In the genomic region with DNA sequence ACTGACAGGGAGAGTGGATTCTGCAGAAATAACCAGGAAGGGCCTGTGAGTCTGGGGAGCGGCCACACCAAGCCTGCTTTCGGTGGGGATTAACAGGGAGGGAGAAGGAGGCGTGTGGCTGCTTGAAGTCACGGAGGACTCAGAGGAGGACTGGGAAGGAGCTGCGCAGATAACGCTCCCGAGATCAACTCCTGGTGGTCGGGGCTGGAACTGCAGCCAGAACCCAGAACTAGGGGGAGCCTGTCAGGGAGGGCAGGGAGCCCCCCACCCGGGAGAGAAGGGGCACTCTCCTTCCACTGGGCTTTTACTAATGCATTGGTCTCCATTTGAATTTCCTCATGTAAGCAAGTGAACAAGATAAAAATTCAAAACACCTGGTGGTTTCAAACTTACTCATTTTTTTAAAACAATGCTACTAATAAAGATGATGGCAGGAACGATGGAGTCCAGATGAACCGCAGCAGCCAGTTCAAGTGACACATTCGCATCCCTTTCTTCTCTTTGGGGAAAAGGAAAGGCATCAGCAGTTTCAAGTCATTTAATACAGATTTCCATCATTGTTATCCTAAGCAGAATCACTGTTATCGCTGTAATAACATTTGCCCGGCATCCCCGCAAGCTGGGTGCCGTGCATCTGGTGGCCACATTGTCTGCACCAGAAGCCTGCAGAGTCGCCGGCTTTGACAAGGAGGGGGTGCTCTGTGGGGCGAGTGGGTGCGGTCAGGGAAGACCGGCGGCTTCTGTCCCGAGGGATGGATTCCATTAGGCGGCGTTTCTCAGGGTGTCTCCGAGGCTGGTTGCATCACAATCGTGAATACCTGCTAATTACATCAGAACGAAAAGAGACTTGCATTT, we compare ENCODE assay signal across 8 cellular contexts.
A peak's percentile ranks its signal among the peaks of the same experiment; 100 is the strongest.
DNase-seq lines count a peak whose midpoint lies in the region; ATAC-seq, FAIRE-seq and TF ChIP-seq lines count a peak whose summit lies in the region.

No MANE protein-coding gene starts in this region.

- H3K9me3 ChIP-seq in H9 (ENCODE audit: control insufficient read depth, low read depth, low read length): no peaks in the 10 kb centered on the region

- H3K56ac ChIP-seq in H9 (ENCODE audit: insufficient read length, low read depth, low read length): no peak overlapping the region

- H3K14ac ChIP-seq in H9 (ENCODE audit: insufficient read depth, low read length): no peak overlapping the region

- H3K4me3 Mint-ChIP-seq in H9: no peak overlapping the region

- no peak overlapping the region for H3K18ac ChIP-seq in H9 (ENCODE audit: insufficient read length, low read depth, low read length)

- no peak overlapping the region for H4K5ac ChIP-seq in H9 (ENCODE audit: insufficient read length, low read depth, low read length)

- no peak overlapping the region for H3K4me3 ChIP-seq in bronchial epithelial cell (ENCODE audit: low read depth, low read length)

- FAIRE-seq in bronchial epithelial cell (lab: Jason Lieb, UNC): no peak

- no peak overlapping the region for H3K27ac Mint-ChIP-seq in H9

- H4K91ac ChIP-seq in H9 (ENCODE audit: insufficient read length, low read depth, low read length): no peak overlapping the region

- no peak overlapping the region for H3K4ac ChIP-seq in H9 (ENCODE audit: low read depth, low read length)

- peaks cover 10% of the 10 kb centered on the region for H3K27me3 Mint-ChIP-seq in H9 (ENCODE audit: low read depth)

- H2AK5ac ChIP-seq in H9 (ENCODE audit: insufficient read length, low read length): no peak overlapping the region

- no peak overlapping the region for H3K27ac ChIP-seq in H9 (ENCODE audit: insufficient read length, low read depth, low read length)

- no peak overlapping the region for H2BK120ac ChIP-seq in H9 (ENCODE audit: low read depth, low read length, poor library complexity, severe bottlenecking)

- TF ChIP-seq CTCF in H9 (conservative IDR thresholded peaks at IDR 0.05): peak; percentile 91
- TF ChIP-seq CTCF in bronchial epithelial cell (IDR thresholded peaks at IDR 0.05; ENCODE audit: insufficient read depth, low read length, severe bottlenecking): peak; percentile 91

- H3K9ac ChIP-seq in H9 (ENCODE audit: extremely low read depth, insufficient read length, low read length): no peak overlapping the region

- no peak overlapping the region for H2BK5ac ChIP-seq in H9 (ENCODE audit: insufficient read length, low read length)

- DNase-seq in ACHN: peak; percentile 71
- peak; percentile 82 for DNase-seq in H9
- peak; percentile 23 for DNase-seq in T-helper 9 cell
- peak; percentile 46 for DNase-seq in bronchial epithelial cell (ENCODE audit: low read depth)
- DNase-seq in left lobe of liver (ENCODE audit: low spot score): no peak
- DNase-seq in stimulated activated CD4-positive, alpha-beta T cell treated with anti-CD3 and anti-CD28 coated beads, TNF-alpha, amount 100 ng/mL, for 4 hours (ENCODE audit: low read depth in 3 of 3): peak in 2 of 3 experiments; percentile 20 to 29
- DNase-seq in COR-L47 (lab: John Stamatoyannopoulos, UW): no peak
- DNase-seq in NCI-H524 treated with DMSO at 0.1 percent for 48 hours (lab: John Stamatoyannopoulos, UW): no peak

- H3K4me1 Mint-ChIP-seq in H9: peaks cover 43 to 57% of the 10 kb centered on the region in 2 experiments

- in situ Hi-C loops in ACHN (cut with HindIII; ENCODE audit: low pct_ligation_motif_present, low pct_unique_long_range_greater_than_20kb, low sequenced_read_pairs): no loop called here

- H2AFZ ChIP-seq in H9 (ENCODE audit: low read length): no peak overlapping the region

- H4K8ac ChIP-seq in H9 (replicated peaks; ENCODE audit: insufficient read length, low read depth, low read length): no peak overlapping the region

- peak; percentile 61 for ATAC-seq in left lobe of liver

- H3K27me3 ChIP-seq in H9 (ENCODE audit: insufficient read depth, low read length): no peaks in the 10 kb centered on the region; the same call in 1 of the 2 replicates
- peaks cover 12% of the 10 kb centered on the region for H3K27me3 ChIP-seq in bronchial epithelial cell (ENCODE audit: control insufficient read depth, insufficient read depth, low read length)

- no peaks in the 10 kb centered on the region for H3K79me1 ChIP-seq in H9 (ENCODE audit: insufficient read depth, low read depth, low read length, poor library complexity, severe bottlenecking)

- no peak overlapping the region for H2BK15ac ChIP-seq in H9 (ENCODE audit: low read depth, low read length)

- H3K9me3 Mint-ChIP-seq in H9: peaks cover 0 to 2% of the 10 kb centered on the region in 2 experiments; a peak in 1 of 5 replicates

- no peaks in the 10 kb centered on the region for H4K20me1 ChIP-seq in H9 (ENCODE audit: control insufficient read depth, insufficient read depth, insufficient read length)

- H2BK12ac ChIP-seq in H9 (ENCODE audit: insufficient read length, low read depth, low read length): no peak overlapping the region

- H2BK20ac ChIP-seq in H9 (ENCODE audit: low read depth, low read length, poor library complexity, severe bottlenecking): no peak overlapping the region

- H3K23me2 ChIP-seq in H9 (ENCODE audit: insufficient read length, low read depth, low read length, poor library complexity, severe bottlenecking): no peaks in the 10 kb centered on the region

- no peaks in the 10 kb centered on the region for H3K79me2 ChIP-seq in H9 (ENCODE audit: insufficient read depth, low read length)

- H3K4me2 ChIP-seq in H9 (ENCODE audit: insufficient read depth, insufficient read length, low read length): no peak overlapping the region

- H3K23ac ChIP-seq in H9 (ENCODE audit: insufficient read length, low read depth, low read length): no peak overlapping the region

- H3K4me1 ChIP-seq in H9 (ENCODE audit: insufficient read depth, low read length): peaks cover 7% of the 10 kb centered on the region; the same call in 1 of the 2 replicates

- WGBS in H9 (ENCODE audit: extremely low coverage, insufficient read length, low lambda C conversion rate): no CpG with 5 or more reads among the region's 28 CpGs

- no peaks in the 10 kb centered on the region for H3K36me3 ChIP-seq in bronchial epithelial cell (ENCODE audit: control insufficient read depth, insufficient read depth, low read length)

- H3T11ph ChIP-seq in H9 (ENCODE audit: low read length): no peak overlapping the region

- H3K36me3 Mint-ChIP-seq in H9 (ENCODE audit: insufficient read depth in 1 of 3, low read depth in 3 of 3): no peaks in the 10 kb centered on the region

Comparison
In these comparisons a context has a peak if more than half of its experiments do, and no peak if none do; other contexts are left out.
1. DNase-seq: peak in ACHN (single experiment), H9 (single experiment), T-helper 9 cell (single experiment), bronchial epithelial cell (single experiment) and stimulated activated CD4-positive, alpha-beta T cell treated with anti-CD3 and anti-CD28 coated beads, TNF-alpha, amount 100 ng/mL, for 4 hours (2 of 3); none in left lobe of liver (single experiment), COR-L47 (single experiment) and NCI-H524 treated with DMSO at 0.1 percent for 48 hours (single experiment).